In the genomic region with DNA sequence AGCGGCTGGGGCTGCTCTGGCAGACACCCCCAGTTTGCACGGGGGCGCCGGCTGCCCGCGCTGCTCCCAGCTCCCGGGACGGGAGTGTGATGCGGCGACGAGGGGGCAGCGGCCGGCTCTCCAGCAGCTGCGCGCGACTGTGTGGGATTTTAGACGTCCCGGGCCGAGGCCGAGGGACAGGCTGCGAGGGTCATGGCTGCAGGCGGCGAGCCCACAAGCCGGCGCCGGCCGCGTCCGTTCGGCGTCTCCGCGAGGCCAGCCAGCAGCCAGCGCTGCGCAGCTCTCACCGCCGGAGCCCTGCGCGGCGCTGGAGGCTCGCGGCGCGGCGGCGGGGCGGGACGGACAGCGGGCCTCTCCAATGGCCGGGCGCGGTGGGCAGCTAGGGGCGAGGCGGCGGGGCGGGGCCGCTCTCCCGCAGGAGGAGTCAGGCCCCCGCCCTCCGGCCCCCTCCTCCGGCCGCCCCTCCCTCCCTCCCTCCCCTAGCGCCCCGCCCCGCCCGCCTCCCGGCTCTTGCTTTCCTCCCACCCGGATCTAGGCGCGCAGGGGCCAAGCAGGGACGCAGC, we compare ENCODE assay signal across 1 cellular context.
TF ChIP-seq lines count a peak whose summit lies in the region.

TSS of gene FZD4 (minus strand) at position 285 of the 563 bp plus-strand sequence. CDS start 310 bp downstream, outside the sequence.

TF ChIP-seq in GM12878, 131 proteins besides CTCF, POLR2A, EP300 and RAD21 (continued from another document):
- TF ChIP-seq E4F1 (IDR thresholded peaks at IDR 0.05; ENCODE audit: borderline replicate concordance, partially characterized antibody), result no peak
- no peak for TF ChIP-seq SREBF1 (IDR thresholded peaks at IDR 0.05; ENCODE audit: low read length)
- TF ChIP-seq, protein P1, sequence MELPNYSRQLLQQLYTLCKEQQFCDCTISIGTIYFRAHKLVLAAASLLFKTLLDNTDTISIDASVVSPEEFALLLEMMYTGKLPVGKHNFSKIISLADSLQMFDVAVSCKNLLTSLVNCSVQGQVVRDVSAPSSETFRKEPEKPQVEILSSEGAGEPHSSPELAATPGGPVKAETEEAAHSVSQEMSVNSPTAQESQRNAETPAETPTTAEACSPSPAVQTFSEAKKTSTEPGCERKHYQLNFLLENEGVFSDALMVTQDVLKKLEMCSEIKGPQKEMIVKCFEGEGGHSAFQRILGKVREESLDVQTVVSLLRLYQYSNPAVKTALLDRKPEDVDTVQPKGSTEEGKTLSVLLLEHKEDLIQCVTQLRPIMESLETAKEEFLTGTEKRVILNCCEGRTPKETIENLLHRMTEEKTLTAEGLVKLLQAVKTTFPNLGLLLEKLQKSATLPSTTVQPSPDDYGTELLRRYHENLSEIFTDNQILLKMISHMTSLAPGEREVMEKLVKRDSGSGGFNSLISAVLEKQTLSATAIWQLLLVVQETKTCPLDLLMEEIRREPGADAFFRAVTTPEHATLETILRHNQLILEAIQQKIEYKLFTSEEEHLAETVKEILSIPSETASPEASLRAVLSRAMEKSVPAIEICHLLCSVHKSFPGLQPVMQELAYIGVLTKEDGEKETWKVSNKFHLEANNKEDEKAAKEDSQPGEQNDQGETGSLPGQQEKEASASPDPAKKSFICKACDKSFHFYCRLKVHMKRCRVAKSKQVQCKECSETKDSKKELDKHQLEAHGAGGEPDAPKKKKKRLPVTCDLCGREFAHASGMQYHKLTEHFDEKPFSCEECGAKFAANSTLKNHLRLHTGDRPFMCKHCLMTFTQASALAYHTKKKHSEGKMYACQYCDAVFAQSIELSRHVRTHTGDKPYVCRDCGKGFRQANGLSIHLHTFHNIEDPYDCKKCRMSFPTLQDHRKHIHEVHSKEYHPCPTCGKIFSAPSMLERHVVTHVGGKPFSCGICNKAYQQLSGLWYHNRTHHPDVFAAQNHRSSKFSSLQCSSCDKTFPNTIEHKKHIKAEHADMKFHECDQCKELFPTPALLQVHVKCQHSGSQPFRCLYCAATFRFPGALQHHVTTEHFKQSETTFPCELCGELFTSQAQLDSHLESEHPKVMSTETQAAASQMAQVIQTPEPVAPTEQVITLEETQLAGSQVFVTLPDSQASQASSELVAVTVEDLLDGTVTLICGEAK (IDR thresholded peaks at IDR 0.05; ENCODE audit: borderline replicate concordance), result no peak
- TF ChIP-seq SKIL (IDR thresholded peaks at IDR 0.05; ENCODE audit: low read depth, poor library complexity, severe bottlenecking), result no peak
- no peak for TF ChIP-seq PAX5 (IDR thresholded peaks at IDR 0.05; ENCODE audit: borderline replicate concordance, low read depth, low read length)
- TF ChIP-seq, protein P2, sequence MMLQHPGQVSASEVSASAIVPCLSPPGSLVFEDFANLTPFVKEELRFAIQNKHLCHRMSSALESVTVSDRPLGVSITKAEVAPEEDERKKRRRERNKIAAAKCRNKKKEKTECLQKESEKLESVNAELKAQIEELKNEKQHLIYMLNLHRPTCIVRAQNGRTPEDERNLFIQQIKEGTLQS (IDR thresholded peaks at IDR 0.05; ENCODE audit: borderline replicate concordance, extremely low read depth, low read depth, low read length), result no peak
- no peak for TF ChIP-seq IKZF2 (IDR thresholded peaks at IDR 0.05)
- no peak for TF ChIP-seq KDM1A (IDR thresholded peaks at IDR 0.05; ENCODE audit: borderline replicate concordance)
- TF ChIP-seq, protein P3, sequence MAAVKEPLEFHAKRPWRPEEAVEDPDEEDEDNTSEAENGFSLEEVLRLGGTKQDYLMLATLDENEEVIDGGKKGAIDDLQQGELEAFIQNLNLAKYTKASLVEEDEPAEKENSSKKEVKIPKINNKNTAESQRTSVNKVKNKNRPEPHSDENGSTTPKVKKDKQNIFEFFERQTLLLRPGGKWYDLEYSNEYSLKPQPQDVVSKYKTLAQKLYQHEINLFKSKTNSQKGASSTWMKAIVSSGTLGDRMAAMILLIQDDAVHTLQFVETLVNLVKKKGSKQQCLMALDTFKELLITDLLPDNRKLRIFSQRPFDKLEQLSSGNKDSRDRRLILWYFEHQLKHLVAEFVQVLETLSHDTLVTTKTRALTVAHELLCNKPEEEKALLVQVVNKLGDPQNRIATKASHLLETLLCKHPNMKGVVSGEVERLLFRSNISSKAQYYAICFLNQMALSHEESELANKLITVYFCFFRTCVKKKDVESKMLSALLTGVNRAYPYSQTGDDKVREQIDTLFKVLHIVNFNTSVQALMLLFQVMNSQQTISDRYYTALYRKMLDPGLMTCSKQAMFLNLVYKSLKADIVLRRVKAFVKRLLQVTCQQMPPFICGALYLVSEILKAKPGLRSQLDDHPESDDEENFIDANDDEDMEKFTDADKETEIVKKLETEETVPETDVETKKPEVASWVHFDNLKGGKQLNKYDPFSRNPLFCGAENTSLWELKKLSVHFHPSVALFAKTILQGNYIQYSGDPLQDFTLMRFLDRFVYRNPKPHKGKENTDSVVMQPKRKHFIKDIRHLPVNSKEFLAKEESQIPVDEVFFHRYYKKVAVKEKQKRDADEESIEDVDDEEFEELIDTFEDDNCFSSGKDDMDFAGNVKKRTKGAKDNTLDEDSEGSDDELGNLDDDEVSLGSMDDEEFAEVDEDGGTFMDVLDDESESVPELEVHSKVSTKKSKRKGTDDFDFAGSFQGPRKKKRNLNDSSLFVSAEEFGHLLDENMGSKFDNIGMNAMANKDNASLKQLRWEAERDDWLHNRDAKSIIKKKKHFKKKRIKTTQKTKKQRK (IDR thresholded peaks at IDR 0.05; ENCODE audit: low read depth, low read length), result no peak
- peak; percentile 18 for TF ChIP-seq SP1 (IDR thresholded peaks at IDR 0.05; ENCODE audit: low read depth, low read length)
- TF ChIP-seq MYB (IDR thresholded peaks at IDR 0.05; ENCODE audit: borderline replicate concordance, low read depth, low read length), result no peak
- no peak for TF ChIP-seq MTA3 (IDR thresholded peaks at IDR 0.05; ENCODE audit: borderline replicate concordance, low read length)
- TF ChIP-seq BRCA1 (IDR thresholded peaks at IDR 0.05; ENCODE audit: low read depth, low read length), result no peak
- TF ChIP-seq CHD2 (IDR thresholded peaks at IDR 0.05; ENCODE audit: borderline replicate concordance, low read depth, low read length), result no peak
- TF ChIP-seq LARP7 (IDR thresholded peaks at IDR 0.05), result peak; percentile 45; the same call in 1 of the 2 replicates
- TF ChIP-seq, protein P4, sequence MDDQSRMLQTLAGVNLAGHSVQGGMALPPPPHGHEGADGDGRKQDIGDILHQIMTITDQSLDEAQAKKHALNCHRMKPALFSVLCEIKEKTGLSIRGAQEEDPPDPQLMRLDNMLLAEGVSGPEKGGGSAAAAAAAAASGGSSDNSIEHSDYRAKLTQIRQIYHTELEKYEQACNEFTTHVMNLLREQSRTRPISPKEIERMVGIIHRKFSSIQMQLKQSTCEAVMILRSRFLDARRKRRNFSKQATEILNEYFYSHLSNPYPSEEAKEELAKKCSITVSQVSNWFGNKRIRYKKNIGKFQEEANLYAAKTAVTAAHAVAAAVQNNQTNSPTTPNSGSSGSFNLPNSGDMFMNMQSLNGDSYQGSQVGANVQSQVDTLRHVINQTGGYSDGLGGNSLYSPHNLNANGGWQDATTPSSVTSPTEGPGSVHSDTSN (IDR thresholded peaks at IDR 0.05; ENCODE audit: insufficient replicate concordance, low read depth, low read length), result peak; percentile 92
- no peak for TF ChIP-seq RUNX3 (IDR thresholded peaks at IDR 0.05; ENCODE audit: low read length)
- no peak for TF ChIP-seq NFYA (IDR thresholded peaks at IDR 0.05; ENCODE audit: borderline replicate concordance, low read depth, low read length)
- TF ChIP-seq SUZ12 (IDR thresholded peaks at IDR 0.05; ENCODE audit: unreplicated experiment), result peak; percentile 80
- no peak for TF ChIP-seq ZNF274 (IDR thresholded peaks at IDR 0.05; ENCODE audit: insufficient read depth, insufficient read length)
